8 cellular contexts compared by ENCODE assay signal in the genomic region with DNA sequence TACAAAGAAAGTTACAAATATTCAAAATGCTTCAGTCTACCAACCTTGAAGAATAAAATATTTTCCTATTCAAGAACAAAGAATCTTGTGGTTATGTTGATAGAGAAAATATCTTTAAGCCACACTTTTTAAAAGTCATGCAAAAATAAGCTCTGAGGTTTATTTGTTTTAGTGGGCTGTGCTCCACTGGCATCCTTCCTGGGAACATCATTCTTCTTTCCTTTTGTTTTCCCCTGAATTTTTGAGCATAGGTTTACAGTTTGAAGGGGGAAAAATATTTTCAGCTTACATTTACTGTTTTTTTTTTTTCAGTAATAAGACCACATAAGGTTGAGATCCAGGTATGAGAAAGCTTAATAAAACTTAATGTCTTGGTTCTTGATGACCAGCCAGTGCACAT.
A peak's percentile ranks its signal among the peaks of the same experiment; 100 is the strongest.
DNase-seq lines count a peak whose midpoint lies in the region; ATAC-seq and TF ChIP-seq lines count a peak whose summit lies in the region.

No MANE protein-coding gene starts in this region.

- no peak overlapping the region for H4K91ac ChIP-seq in trophoblast cell (ENCODE audit: low read depth, low read length)

- H3K79me1 ChIP-seq in trophoblast cell (ENCODE audit: low read length), result peaks cover 7% of the 10 kb centered on the region

- TF ChIP-seq CTCF in DOHH2 (IDR thresholded peaks at IDR 0.05; ENCODE audit: low read depth, low read length, poor library complexity, severe bottlenecking) (no peak), endodermal cell (conservative IDR thresholded peaks at IDR 0.05) (no peak)

- H3K4me2 ChIP-seq in DOHH2 (ENCODE audit: low read length) (peak overlapping the region; percentile 13; the same call in 1 of the 2 replicates), trophoblast cell (ENCODE audit: low read length) (no peak overlapping the region)

- no peak overlapping the region for H3K9ac ChIP-seq in endodermal cell (ENCODE audit: extremely low read depth, low read length, poor library complexity, severe bottlenecking)
- no peak overlapping the region for H3K9ac ChIP-seq in trophoblast cell (ENCODE audit: low read length)

- H3K27me3 ChIP-seq in DOHH2 (ENCODE audit: control insufficient read depth, low read length), result no peaks in the 10 kb centered on the region
- peaks cover 11% of the 10 kb centered on the region for H3K27me3 ChIP-seq in endodermal cell (ENCODE audit: control insufficient read depth, insufficient read depth, low read length, poor library complexity, severe bottlenecking)
- H3K27me3 ChIP-seq in trophoblast cell (ENCODE audit: insufficient read depth, low read length), result no peaks in the 10 kb centered on the region

- DNase-seq in NCI-H226, result peak; percentile 48
- DNase-seq in endodermal cell, result no peak
- no peak for DNase-seq in trophoblast cell
- DNase-seq in cortex of kidney (lab: John Stamatoyannopoulos, UW), result no peak
- DNase-seq in NCI-H146 treated with DMSO at 0.1 percent for 48 hours (lab: John Stamatoyannopoulos, UW; ENCODE audit: unreplicated experiment), result no peak
- no peak for DNase-seq in NAMALWA (ENCODE audit: low spot score)

- H4K8ac ChIP-seq in trophoblast cell (ENCODE audit: low read depth, low read length), result no peak overlapping the region

- peaks cover 9% of the 10 kb centered on the region; the same call in 1 of the 2 replicates for H3K9me3 ChIP-seq in DOHH2 (ENCODE audit: control insufficient read depth, insufficient read depth, low read length)
- peaks cover 7% of the 10 kb centered on the region for H3K9me3 ChIP-seq in endodermal cell (ENCODE audit: control insufficient read depth, low read length)
- no peaks in the 10 kb centered on the region for H3K9me3 ChIP-seq in trophoblast cell (ENCODE audit: insufficient read depth, low read depth, low read length)

- peaks cover 23% of the 10 kb centered on the region for H3F3A ChIP-seq in DOHH2 (ENCODE audit: control insufficient read depth, insufficient read depth)

- no peak overlapping the region for H3K18ac ChIP-seq in trophoblast cell (ENCODE audit: low read length)

- H4K12ac ChIP-seq in trophoblast cell (ENCODE audit: low read depth, low read length), result no peak overlapping the region

- H3K4me3 ChIP-seq in DOHH2 (ENCODE audit: low read length), result no peak overlapping the region
- H3K4me3 ChIP-seq in endodermal cell (ENCODE audit: low read length), result no peak overlapping the region
- H3K4me3 ChIP-seq in trophoblast cell (ENCODE audit: low read depth, low read length), result no peak overlapping the region

- H3K23ac ChIP-seq in trophoblast cell (ENCODE audit: low read length), result no peak overlapping the region

- no peak overlapping the region for H3K4ac ChIP-seq in trophoblast cell (ENCODE audit: low read depth, low read length)

- H3K4me1 Mint-ChIP-seq in endodermal cell, result peaks cover 41% of the 10 kb centered on the region

- no peak overlapping the region for H2AFZ ChIP-seq in trophoblast cell (ENCODE audit: insufficient read depth, low read length, poor library complexity)

- H4K20me1 ChIP-seq in DOHH2 (ENCODE audit: control insufficient read depth, insufficient read depth, low read depth, low read length), result no peaks in the 10 kb centered on the region

- H2AK5ac ChIP-seq in trophoblast cell (ENCODE audit: low read length), result no peak overlapping the region

- H3K36me3 Mint-ChIP-seq in endodermal cell (ENCODE audit: low read depth), result no peaks in the 10 kb centered on the region

- H3K14ac ChIP-seq in trophoblast cell (ENCODE audit: low read length), result no peak overlapping the region

- H3K79me2 ChIP-seq in DOHH2 (ENCODE audit: control insufficient read depth, low read length), result peaks cover 3% of the 10 kb centered on the region
- no peaks in the 10 kb centered on the region for H3K79me2 ChIP-seq in trophoblast cell (ENCODE audit: control insufficient read depth, insufficient read depth, low read length, poor library complexity)

- H3K9me2 ChIP-seq in DOHH2 (replicated peaks; ENCODE audit: control insufficient read depth, low read length), result no peaks in the 10 kb centered on the region

- H2BK120ac ChIP-seq in trophoblast cell (ENCODE audit: insufficient read depth, low read length, poor library complexity), result no peak overlapping the region

- no peak overlapping the region for H2BK12ac ChIP-seq in trophoblast cell (ENCODE audit: low read length)

- H2BK5ac ChIP-seq in trophoblast cell (ENCODE audit: low read depth, low read length, poor library complexity), result no peak overlapping the region

- ATAC-seq in HG03045 (IDR thresholded peaks at IDR 0.05; ENCODE audit: unreplicated experiment), result no peak

- peaks cover 6% of the 10 kb centered on the region for H3K9me3 Mint-ChIP-seq in endodermal cell

- peaks cover 19% of the 10 kb centered on the region for H3K27me3 Mint-ChIP-seq in endodermal cell (ENCODE audit: insufficient read depth)

- H3K36me3 ChIP-seq in DOHH2 (ENCODE audit: control insufficient read depth, low read length) (peaks cover 3% of the 10 kb centered on the region; the same call in 1 of the 2 replicates), endodermal cell (ENCODE audit: control insufficient read depth, insufficient read depth, low read length) (no peaks in the 10 kb centered on the region), trophoblast cell (ENCODE audit: control insufficient read depth in 1 of 2, insufficient read depth in 2 of 2, low read length in 2 of 2) (no peaks in the 10 kb centered on the region)

- no peak overlapping the region for H3K4me3 Mint-ChIP-seq in endodermal cell

- H3K4me1 ChIP-seq in DOHH2 (ENCODE audit: control insufficient read depth, low read length) (peaks cover 72% of the 10 kb centered on the region), endodermal cell (ENCODE audit: control insufficient read depth, insufficient read depth, low read length) (peaks cover 19% of the 10 kb centered on the region), trophoblast cell (ENCODE audit: control insufficient read depth in 1 of 2, insufficient read depth in 2 of 2, low read length in 2 of 2) (peaks cover 4 to 7% of the 10 kb centered on the region in 2 experiments)

- peak overlapping the region; percentile 88 for H3K27ac Mint-ChIP-seq in endodermal cell

- 0 out of 2 replicates have a peak overlapping the region, but pooled peaks have one; percentile 3 for H3K27ac ChIP-seq in DOHH2 (ENCODE audit: low read depth, low read length)
- no peak overlapping the region for H3K27ac ChIP-seq in endodermal cell (ENCODE audit: low read depth, low read length)
- H3K27ac ChIP-seq in trophoblast cell (ENCODE audit: low read depth, low read length), result peak overlapping the region; percentile 59
